In the genomic region with DNA sequence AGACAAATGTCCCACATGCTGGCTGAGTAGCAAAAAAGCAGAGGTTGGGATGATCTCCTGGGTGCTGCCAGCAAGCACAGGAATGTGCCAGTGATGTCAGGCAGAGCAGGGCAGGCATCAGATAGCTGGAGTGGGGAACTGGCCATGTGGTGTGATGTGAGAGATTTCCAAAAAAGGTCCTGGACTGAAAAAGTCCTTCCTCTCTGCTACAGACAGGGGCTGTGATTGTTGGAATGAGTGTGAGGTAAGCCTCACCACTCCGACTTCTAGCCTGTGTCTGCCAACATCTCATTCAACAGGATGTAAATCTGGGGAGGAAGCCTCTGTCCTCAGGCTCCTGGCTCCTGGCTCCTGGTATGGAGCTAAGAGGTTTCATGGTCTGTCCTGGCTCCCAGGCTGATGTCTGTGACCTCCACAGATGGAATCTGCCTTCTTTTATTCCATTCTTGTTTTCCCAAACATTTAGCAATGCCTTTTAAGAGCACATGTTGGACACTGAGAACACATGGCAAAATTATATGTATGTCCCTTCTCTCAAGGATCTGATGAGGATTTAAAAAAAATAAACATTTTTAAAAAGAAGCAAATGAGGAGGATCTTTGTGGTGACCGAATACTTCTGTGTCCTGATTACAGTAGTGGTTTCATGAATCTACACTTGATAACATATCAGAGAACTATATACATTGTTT, we compare ENCODE assay signal across 2 cellular contexts.
TF ChIP-seq lines count a peak whose summit lies in the region.

No MANE protein-coding gene starts in this region.

TF ChIP-seq in H1, 55 proteins besides CTCF, POLR2A, EP300 and RAD21:
- no peak for TF ChIP-seq ATF2 (IDR thresholded peaks at IDR 0.05; ENCODE audit: low read length)
- 0 out of 2 replicates have a peak, but pooled peaks have one; percentile 4 for TF ChIP-seq TEAD4 (IDR thresholded peaks at IDR 0.05; ENCODE audit: low read depth, low read length)

TF ChIP-seq in HepG2, 621 proteins besides CTCF, POLR2A, EP300 and RAD21:
- no peak for TF ChIP-seq ZNF788 (CRISPR knock-in tag; IDR thresholded peaks at IDR 0.05; ENCODE audit: borderline replicate concordance)
- TF ChIP-seq, protein P1, sequence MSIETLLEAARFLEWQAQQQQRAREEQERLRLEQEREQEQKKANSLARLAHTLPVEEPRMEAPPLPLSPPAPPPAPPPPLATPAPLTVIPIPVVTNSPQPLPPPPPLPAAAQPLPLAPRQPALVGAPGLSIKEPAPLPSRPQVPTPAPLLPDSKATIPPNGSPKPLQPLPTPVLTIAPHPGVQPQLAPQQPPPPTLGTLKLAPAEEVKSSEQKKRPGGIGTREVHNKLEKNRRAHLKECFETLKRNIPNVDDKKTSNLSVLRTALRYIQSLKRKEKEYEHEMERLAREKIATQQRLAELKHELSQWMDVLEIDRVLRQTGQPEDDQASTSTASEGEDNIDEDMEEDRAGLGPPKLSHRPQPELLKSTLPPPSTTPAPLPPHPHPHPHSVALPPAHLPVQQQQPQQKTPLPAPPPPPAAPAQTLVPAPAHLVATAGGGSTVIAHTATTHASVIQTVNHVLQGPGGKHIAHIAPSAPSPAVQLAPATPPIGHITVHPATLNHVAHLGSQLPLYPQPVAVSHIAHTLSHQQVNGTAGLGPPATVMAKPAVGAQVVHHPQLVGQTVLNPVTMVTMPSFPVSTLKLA (IDR thresholded peaks at IDR 0.05), result peak; percentile 97
